In the genomic region with DNA sequence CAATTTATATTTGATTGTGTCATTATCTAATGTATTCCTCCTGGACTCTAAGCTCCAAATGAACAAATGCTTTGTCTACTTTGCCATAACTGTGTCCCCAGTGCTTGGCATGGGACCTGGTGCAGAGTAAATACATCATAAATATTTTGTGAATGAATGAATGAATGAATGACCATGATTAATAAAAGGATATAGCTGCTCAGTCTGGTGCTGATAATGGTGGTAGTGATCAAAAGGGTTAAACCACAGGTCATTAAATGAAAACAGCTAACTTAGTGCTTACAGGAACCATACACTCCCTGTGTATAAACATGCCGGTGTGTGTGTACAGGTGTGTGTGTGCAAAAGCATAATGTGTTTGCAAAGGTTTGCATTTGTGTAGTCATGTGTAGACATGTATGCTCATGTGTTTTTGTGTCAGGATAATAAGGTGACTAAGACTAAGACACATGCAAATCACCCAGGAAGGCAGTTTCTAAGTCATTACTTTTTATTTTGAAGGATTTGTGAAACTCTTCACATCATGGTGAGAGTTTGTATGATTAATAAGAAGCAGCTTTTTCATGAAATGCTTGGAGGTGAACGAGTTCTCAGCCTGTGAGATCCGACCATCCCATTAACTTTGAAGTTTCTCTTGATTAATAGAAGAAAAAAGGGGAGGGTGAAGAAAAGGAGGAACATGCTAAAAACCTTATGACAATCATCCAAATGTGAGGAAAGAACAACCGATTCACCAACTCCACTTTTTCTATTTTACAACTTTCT, we compare ENCODE assay signal across 1 cellular context.
A peak's percentile ranks its signal among the peaks of the same experiment; 100 is the strongest.
TF ChIP-seq lines count a peak whose summit lies in the region.

No MANE protein-coding gene starts in this region.

TF ChIP-seq in GM12878, 131 proteins besides CTCF, POLR2A, EP300 and RAD21 (continued from another document and continues in another):
- TF ChIP-seq, protein P1, sequence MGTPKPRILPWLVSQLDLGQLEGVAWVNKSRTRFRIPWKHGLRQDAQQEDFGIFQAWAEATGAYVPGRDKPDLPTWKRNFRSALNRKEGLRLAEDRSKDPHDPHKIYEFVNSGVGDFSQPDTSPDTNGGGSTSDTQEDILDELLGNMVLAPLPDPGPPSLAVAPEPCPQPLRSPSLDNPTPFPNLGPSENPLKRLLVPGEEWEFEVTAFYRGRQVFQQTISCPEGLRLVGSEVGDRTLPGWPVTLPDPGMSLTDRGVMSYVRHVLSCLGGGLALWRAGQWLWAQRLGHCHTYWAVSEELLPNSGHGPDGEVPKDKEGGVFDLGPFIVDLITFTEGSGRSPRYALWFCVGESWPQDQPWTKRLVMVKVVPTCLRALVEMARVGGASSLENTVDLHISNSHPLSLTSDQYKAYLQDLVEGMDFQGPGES (IDR thresholded peaks at IDR 0.05) = no peak
- no peak for TF ChIP-seq FOS (IDR thresholded peaks at IDR 0.05; ENCODE audit: borderline replicate concordance, extremely low read depth, insufficient read length)
- TF ChIP-seq ZNF687 (IDR thresholded peaks at IDR 0.05) = no peak
- no peak for TF ChIP-seq NFYA (IDR thresholded peaks at IDR 0.05; ENCODE audit: borderline replicate concordance, low read depth, low read length)
- TF ChIP-seq, protein P2, sequence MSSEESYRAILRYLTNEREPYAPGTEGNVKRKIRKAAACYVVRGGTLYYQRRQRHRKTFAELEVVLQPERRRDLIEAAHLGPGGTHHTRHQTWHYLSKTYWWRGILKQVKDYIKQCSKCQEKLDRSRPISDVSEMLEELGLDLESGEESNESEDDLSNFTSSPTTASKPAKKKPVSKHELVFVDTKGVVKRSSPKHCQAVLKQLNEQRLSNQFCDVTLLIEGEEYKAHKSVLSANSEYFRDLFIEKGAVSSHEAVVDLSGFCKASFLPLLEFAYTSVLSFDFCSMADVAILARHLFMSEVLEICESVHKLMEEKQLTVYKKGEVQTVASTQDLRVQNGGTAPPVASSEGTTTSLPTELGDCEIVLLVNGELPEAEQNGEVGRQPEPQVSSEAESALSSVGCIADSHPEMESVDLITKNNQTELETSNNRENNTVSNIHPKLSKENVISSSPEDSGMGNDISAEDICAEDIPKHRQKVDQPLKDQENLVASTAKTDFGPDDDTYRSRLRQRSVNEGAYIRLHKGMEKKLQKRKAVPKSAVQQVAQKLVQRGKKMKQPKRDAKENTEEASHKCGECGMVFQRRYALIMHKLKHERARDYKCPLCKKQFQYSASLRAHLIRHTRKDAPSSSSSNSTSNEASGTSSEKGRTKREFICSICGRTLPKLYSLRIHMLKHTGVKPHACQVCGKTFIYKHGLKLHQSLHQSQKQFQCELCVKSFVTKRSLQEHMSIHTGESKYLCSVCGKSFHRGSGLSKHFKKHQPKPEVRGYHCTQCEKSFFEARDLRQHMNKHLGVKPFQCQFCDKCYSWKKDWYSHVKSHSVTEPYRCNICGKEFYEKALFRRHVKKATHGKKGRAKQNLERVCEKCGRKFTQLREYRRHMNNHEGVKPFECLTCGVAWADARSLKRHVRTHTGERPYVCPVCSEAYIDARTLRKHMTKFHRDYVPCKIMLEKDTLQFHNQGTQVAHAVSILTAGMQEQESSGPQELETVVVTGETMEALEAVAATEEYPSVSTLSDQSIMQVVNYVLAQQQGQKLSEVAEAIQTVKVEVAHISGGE (CRISPR knock-in tag; IDR thresholded peaks at IDR 0.05) = no peak
- peak; percentile 31; the same call in 1 of the 2 replicates for TF ChIP-seq ZBED1 (IDR thresholded peaks at IDR 0.05; ENCODE audit: borderline replicate concordance)
- no peak for TF ChIP-seq ZNF622 (IDR thresholded peaks at IDR 0.05)
- TF ChIP-seq SP1 (IDR thresholded peaks at IDR 0.05; ENCODE audit: low read depth, low read length) = no peak
- no peak for TF ChIP-seq POLR2AphosphoS5 (IDR thresholded peaks at IDR 0.05; ENCODE audit: low read length)
- no peak for TF ChIP-seq STAT1 (conservative IDR thresholded peaks at IDR 0.05)
- TF ChIP-seq ZBTB4 (CRISPR knock-in tag; IDR thresholded peaks at IDR 0.05) = no peak
- peak; percentile 39; the same call in 1 of the 2 replicates for TF ChIP-seq RAD51 (IDR thresholded peaks at IDR 0.05)
- no peak for TF ChIP-seq EZH2 (IDR thresholded peaks at IDR 0.05; ENCODE audit: borderline replicate concordance, control insufficient read depth, low read depth, low read length)
- TF ChIP-seq MTA2 (IDR thresholded peaks at IDR 0.05; ENCODE audit: low read depth) = peak; percentile 76
- no peak for TF ChIP-seq CBX3 (IDR thresholded peaks at IDR 0.05; ENCODE audit: borderline replicate concordance, low read depth)
- no peak for TF ChIP-seq ZNF592 (IDR thresholded peaks at IDR 0.05)
- no peak for TF ChIP-seq RFX5 (IDR thresholded peaks at IDR 0.05; ENCODE audit: low read depth, low read length)
- no peak; the same call in 1 of the 2 replicates for TF ChIP-seq BCL11A (IDR thresholded peaks at IDR 0.05; ENCODE audit: low read depth, low read length)
- TF ChIP-seq, protein P3, sequence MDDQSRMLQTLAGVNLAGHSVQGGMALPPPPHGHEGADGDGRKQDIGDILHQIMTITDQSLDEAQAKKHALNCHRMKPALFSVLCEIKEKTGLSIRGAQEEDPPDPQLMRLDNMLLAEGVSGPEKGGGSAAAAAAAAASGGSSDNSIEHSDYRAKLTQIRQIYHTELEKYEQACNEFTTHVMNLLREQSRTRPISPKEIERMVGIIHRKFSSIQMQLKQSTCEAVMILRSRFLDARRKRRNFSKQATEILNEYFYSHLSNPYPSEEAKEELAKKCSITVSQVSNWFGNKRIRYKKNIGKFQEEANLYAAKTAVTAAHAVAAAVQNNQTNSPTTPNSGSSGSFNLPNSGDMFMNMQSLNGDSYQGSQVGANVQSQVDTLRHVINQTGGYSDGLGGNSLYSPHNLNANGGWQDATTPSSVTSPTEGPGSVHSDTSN (IDR thresholded peaks at IDR 0.05; ENCODE audit: insufficient replicate concordance, low read depth, low read length) = no peak
- no peak for TF ChIP-seq PKNOX1 (IDR thresholded peaks at IDR 0.05)
- no peak for TF ChIP-seq NR2C2 (IDR thresholded peaks at IDR 0.05; ENCODE audit: borderline replicate concordance, control insufficient read depth, insufficient read length, low read depth)
- TF ChIP-seq PML (IDR thresholded peaks at IDR 0.05; ENCODE audit: low read length) = peak; percentile 30; the same call in 1 of the 2 replicates
- TF ChIP-seq, protein P4, sequence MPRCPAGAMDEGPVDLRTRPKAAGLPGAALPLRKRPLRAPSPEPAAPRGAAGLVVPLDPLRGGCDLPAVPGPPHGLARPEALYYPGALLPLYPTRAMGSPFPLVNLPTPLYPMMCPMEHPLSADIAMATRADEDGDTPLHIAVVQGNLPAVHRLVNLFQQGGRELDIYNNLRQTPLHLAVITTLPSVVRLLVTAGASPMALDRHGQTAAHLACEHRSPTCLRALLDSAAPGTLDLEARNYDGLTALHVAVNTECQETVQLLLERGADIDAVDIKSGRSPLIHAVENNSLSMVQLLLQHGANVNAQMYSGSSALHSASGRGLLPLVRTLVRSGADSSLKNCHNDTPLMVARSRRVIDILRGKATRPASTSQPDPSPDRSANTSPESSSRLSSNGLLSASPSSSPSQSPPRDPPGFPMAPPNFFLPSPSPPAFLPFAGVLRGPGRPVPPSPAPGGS (IDR thresholded peaks at IDR 0.05; ENCODE audit: borderline replicate concordance, insufficient read depth, low read depth, low read length, poor library complexity, severe bottlenecking) = peak; percentile 98
- TF ChIP-seq NR2F1 (conservative IDR thresholded peaks at IDR 0.05) = no peak
- no peak for TF ChIP-seq TARDBP (IDR thresholded peaks at IDR 0.05; ENCODE audit: borderline replicate concordance)
- TF ChIP-seq TCF7 (IDR thresholded peaks at IDR 0.05; ENCODE audit: borderline replicate concordance) = no peak
- no peak for TF ChIP-seq RB1 (IDR thresholded peaks at IDR 0.05; ENCODE audit: borderline replicate concordance)
- TF ChIP-seq, protein P5, sequence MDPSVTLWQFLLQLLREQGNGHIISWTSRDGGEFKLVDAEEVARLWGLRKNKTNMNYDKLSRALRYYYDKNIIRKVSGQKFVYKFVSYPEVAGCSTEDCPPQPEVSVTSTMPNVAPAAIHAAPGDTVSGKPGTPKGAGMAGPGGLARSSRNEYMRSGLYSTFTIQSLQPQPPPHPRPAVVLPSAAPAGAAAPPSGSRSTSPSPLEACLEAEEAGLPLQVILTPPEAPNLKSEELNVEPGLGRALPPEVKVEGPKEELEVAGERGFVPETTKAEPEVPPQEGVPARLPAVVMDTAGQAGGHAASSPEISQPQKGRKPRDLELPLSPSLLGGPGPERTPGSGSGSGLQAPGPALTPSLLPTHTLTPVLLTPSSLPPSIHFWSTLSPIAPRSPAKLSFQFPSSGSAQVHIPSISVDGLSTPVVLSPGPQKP (IDR thresholded peaks at IDR 0.05; ENCODE audit: low read depth, low read length) = no peak
- TF ChIP-seq SMAD5 (IDR thresholded peaks at IDR 0.05; ENCODE audit: low read depth) = no peak
